In genomic region chr18:58313491-58314032, GRCh38 we compare ENCODE assay signal across 11 cellular contexts.
DNase-seq lines count a peak whose midpoint lies in the region; ATAC-seq and TF ChIP-seq lines count a peak whose summit lies in the region.
"Had no signal": no experiment of that assay in that cellular context is flagged by ENCODE, and none has a peak within 500 bp of the region (broad histone marks: within the 10 kb centered on the region; RNA-seq: fewer than 3 reads in every experiment).

No MANE protein-coding gene starts in this region.

- H3K9me3 ChIP-seq in mammary epithelial cell (replicated peaks; ENCODE audit: insufficient read depth, low read length) = no peaks in the 10 kb centered on the region
- no peaks in the 10 kb centered on the region for H3K9me3 ChIP-seq in mucosa of descending colon

- H3K27me3 Mint-ChIP-seq in activated CD4-positive, alpha-beta T cell treated with anti-CD3 and anti-CD28 coated beads for 36 hours = peaks cover 2% of the 10 kb centered on the region
- H3K27me3 Mint-ChIP-seq: progenitor cell of endocrine pancreas had no signal

- no peak overlapping the region for H3K4me3 ChIP-seq in mammary epithelial cell (replicated peaks in 1 of 3; ENCODE audit: insufficient read depth in 1 of 3, low read depth in 2 of 3, low read length in 3 of 3)
- no peak overlapping the region for H3K4me3 ChIP-seq in mucosa of descending colon

- H3K36me3 ChIP-seq in mammary epithelial cell (ENCODE audit: insufficient read depth, low read length) = peaks cover 7% of the 10 kb centered on the region
- H3K36me3 ChIP-seq in mucosa of descending colon (ENCODE audit: low read depth) = no peaks in the 10 kb centered on the region

- 77% methylated on average over 5 of the region's 5 CpGs for WGBS in mammary epithelial cell (ENCODE audit: low coverage, missing lambda C conversion rate)

- TSS peak; percentile 35 for BruUV-seq in mammary epithelial cell (replicated peaks; lab: Mats Ljungman, UMichigan)

- peaks cover 84% of the 10 kb centered on the region for H3K79me2 ChIP-seq in mammary epithelial cell (ENCODE audit: insufficient read depth, low read length)

- ATAC-seq in mucosa of descending colon = peak; percentile 4
- ATAC-seq in HG03469 (IDR thresholded peaks at IDR 0.05; ENCODE audit: unreplicated experiment) = no peak
- no peak for ATAC-seq in activated CD4-positive, alpha-beta T cell treated with anti-CD3 and anti-CD28 coated beads for 36 hours

- POLR2A ChIA-PET in activated CD4-positive, alpha-beta T cell treated with anti-CD3 and anti-CD28 coated beads for 36 hours (lab: Charles Lee) = no interaction called here

- no peaks in the 10 kb centered on the region for H3K36me3 Mint-ChIP-seq in activated CD4-positive, alpha-beta T cell treated with anti-CD3 and anti-CD28 coated beads for 36 hours (ENCODE audit: low read depth)

- peak overlapping the region; percentile 28 for H3K4me2 ChIP-seq in mammary epithelial cell (ENCODE audit: insufficient read depth, low read depth, low read length)

- TF ChIP-seq CTCF in mammary epithelial cell (conservative IDR thresholded peaks at IDR 0.05 in 1 of 2, IDR thresholded peaks at IDR 0.05 in 1 of 2; ENCODE audit: extremely low read depth in 1 of 2, insufficient read depth in 1 of 2, low read depth in 1 of 2, low read length in 2 of 2) (no peak), mucosa of descending colon (IDR thresholded peaks at IDR 0.05) (no peak)

- in situ Hi-C loops in mammary epithelial cell (cut with MboI; ENCODE audit: low sequenced_read_pairs in 2 of 2) = no loop called here

- H3K9ac ChIP-seq in mammary epithelial cell (ENCODE audit: insufficient read depth, low read length) = peak overlapping the region; percentile 24

- DNase-seq in COLO668 (lab: John Stamatoyannopoulos, UW; ENCODE audit: unreplicated experiment) (peak; percentile 40), NCI-H2029 treated with DMSO at 0.1 percent for 48 hours (lab: John Stamatoyannopoulos, UW) (peak; percentile 70), mammary epithelial cell (peak; percentile 43), mucosa of descending colon (peak in 2 of 3 donors; percentile 65 to 70), UCSD-AML1 (lab: John Stamatoyannopoulos, UW; ENCODE audit: unreplicated experiment) (no peak)
- no peak for DNase-seq in activated CD4-positive, alpha-beta T cell treated with anti-CD3 and anti-CD28 coated beads for 36 hours
- DNase-seq in activated naive CD4-positive, alpha-beta T cell (lab: John Stamatoyannopoulos, UW) = no peak
- DNase-seq: NCI-H524 had no signal

- CTCF ChIA-PET in mammary epithelial cell (lab: Charles Lee; ENCODE audit: low non-redundant PET) = interaction anchor here (0.6 kb wide), 1 partner anchor 123 kb away, joined by 4 read pairs; no protein-coding TSS in a partner anchor
- CTCF ChIA-PET in activated CD4-positive, alpha-beta T cell treated with anti-CD3 and anti-CD28 coated beads for 36 hours (lab: Charles Lee) = interaction anchor here (1.2 kb wide), 1 partner anchor 13 kb away, joined by 3 read pairs; no protein-coding TSS in a partner anchor

- peaks cover 67% of the 10 kb centered on the region for H3K4me1 Mint-ChIP-seq in activated CD4-positive, alpha-beta T cell treated with anti-CD3 and anti-CD28 coated beads for 36 hours

- H3K9me3 Mint-ChIP-seq in activated CD4-positive, alpha-beta T cell treated with anti-CD3 and anti-CD28 coated beads for 36 hours (ENCODE audit: low read depth) = no peaks in the 10 kb centered on the region
- H3K9me3 Mint-ChIP-seq: T-helper 2 cell treated with Interferon-gamma antibody and Interleukin-4, amounts not matched to agents 5 μg/mL and 100 μg/mL, for 36 hours had no signal

- no peaks in the 10 kb centered on the region for H4K20me1 ChIP-seq in mammary epithelial cell (ENCODE audit: insufficient read depth, low read length)

- no peak overlapping the region for H3K4me3 Mint-ChIP-seq in activated CD4-positive, alpha-beta T cell treated with anti-CD3 and anti-CD28 coated beads for 36 hours
- H3K4me3 Mint-ChIP-seq: T-helper 2 cell treated with Interferon-gamma antibody and Interleukin-4, amounts not matched to agents 5 μg/mL and 100 μg/mL, for 36 hours had no signal

- H3K27ac Mint-ChIP-seq in activated CD4-positive, alpha-beta T cell treated with anti-CD3 and anti-CD28 coated beads for 36 hours = no peak overlapping the region
- H3K27ac Mint-ChIP-seq: progenitor cell of endocrine pancreas; T-helper 2 cell treated with Interferon-gamma antibody and Interleukin-4, amounts not matched to agents 5 μg/mL and 100 μg/mL, for 36 hours had no signal

- intact Hi-C loops in mammary epithelial cell (cut with micrococcal nuclease) (loop anchor here (2.0 kb wide), 1 partner anchor 45 kb away; no protein-coding TSS in a partner anchor), mucosa of descending colon (cut with DNase I, micrococcal nuclease) (loop anchor here in 1 of 2 donors (10.0 kb wide), 1 partner anchor 69 kb away; no protein-coding TSS in a partner anchor)
- intact Hi-C loops in activated CD4-positive, alpha-beta T cell treated with anti-CD3 and anti-CD28 coated beads for 36 hours (cut with DNase I, micrococcal nuclease) = no loop called here

- H3K27me3 ChIP-seq in mammary epithelial cell (ENCODE audit: insufficient read depth, low read length) = no peaks in the 10 kb centered on the region

- dilution Hi-C loops in mammary epithelial cell (cut with HindIII; ENCODE audit: low sequenced_read_pairs) = loop anchor here (5.0 kb wide), 1 partner anchor 46 kb away; no protein-coding TSS in a partner anchor

- no peak overlapping the region for H2AFZ ChIP-seq in mammary epithelial cell (ENCODE audit: low read depth, low read length)

- H3K27ac ChIP-seq in mammary epithelial cell (ENCODE audit: insufficient read depth, low read depth, low read length) = peak overlapping the region; percentile 91

- H3K4me1 ChIP-seq in mammary epithelial cell (ENCODE audit: insufficient read depth, low read length) = peaks cover 69% of the 10 kb centered on the region
- H3K4me1 ChIP-seq in mucosa of descending colon (ENCODE audit: low read depth) = peaks cover 50% of the 10 kb centered on the region

Comparison
In these comparisons a context has a peak if more than half of its experiments do, and no peak if none do; other contexts are left out.
1. DNase-seq: peak in COLO668 (single experiment), NCI-H2029 treated with DMSO at 0.1 percent for 48 hours (single experiment), mammary epithelial cell (single experiment) and mucosa of descending colon (2 of 3); none in activated CD4-positive, alpha-beta T cell treated with anti-CD3 and anti-CD28 coated beads for 36 hours (single experiment), UCSD-AML1 (single experiment) and activated naive CD4-positive, alpha-beta T cell (0 of 4).